Comparison of ENCODE assay signal across 8 cellular contexts in the genomic region with DNA sequence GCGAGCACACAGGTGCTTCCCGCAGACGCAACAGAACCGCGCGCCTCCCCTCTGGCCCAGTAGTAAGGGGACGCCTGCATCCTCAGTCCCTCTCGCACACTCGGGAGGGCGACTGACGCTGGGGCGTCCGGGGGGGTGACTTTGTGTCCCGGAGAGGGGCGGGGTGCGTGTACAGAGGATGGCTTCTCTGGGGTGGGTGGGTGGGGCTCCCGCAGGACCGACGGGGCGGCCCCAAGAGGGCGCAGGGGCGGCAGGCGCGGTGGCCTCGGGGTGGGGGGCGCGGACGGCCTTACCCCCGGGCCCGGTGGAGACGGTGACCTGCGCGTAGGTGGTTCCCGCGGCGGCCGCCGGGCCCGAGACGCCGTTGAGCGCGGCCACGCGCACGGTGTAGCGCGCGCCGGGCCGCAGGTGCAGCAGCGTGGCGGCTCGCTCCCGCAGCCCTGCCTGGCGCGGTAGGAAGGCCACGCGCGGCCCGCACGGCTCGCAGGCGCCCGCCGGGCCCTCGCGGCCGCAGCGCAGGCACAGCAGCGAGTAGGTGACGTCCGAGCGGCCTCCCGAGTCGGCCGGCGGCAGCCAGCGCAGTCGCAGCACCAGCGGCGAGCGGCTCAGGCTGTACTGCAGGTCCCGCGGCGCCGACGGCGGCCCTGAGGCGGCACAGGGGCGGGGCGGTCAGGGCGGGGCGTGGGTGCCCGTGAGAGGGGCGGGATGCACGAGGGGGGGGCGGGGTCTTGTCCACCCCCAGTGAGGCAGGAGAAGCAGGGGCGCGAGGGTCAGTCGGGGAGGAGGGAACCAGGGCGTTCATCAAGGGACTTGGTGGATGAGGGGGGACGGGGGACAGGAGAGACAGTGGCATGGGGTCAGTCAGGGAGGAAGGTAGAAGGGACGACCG. TPM values are rescaled to one million over a fixed set of nuclear protein-coding genes. Genes with fewer than 3 reads are reported as not detected.
DNase-seq lines count a peak whose midpoint lies in the region; ATAC-seq and TF ChIP-seq lines count a peak whose summit lies in the region.

No MANE protein-coding gene starts in this region.

- peaks cover 52% of the 10 kb centered on the region for H3K27me3 Mint-ChIP-seq in activated CD4-positive, alpha-beta memory T cell treated with anti-CD3 and anti-CD28 coated beads, Interleukin-2, amount 10 ng/mL, durations not matched to agents 7 days and 5 days

- H3K9me3 Mint-ChIP-seq in activated CD4-positive, alpha-beta memory T cell treated with anti-CD3 and anti-CD28 coated beads, Interleukin-2, amount 10 ng/mL, durations not matched to agents 7 days and 5 days: no peaks in the 10 kb centered on the region

- peaks cover 12% of the 10 kb centered on the region for H3K4me1 Mint-ChIP-seq in activated CD4-positive, alpha-beta memory T cell treated with anti-CD3 and anti-CD28 coated beads, Interleukin-2, amount 10 ng/mL, durations not matched to agents 7 days and 5 days

- no peak overlapping the region for H3K9ac ChIP-seq in HUES48 (ENCODE audit: low read depth, low read length)

- peak overlapping the region; percentile 57 for H3K4me3 ChIP-seq in HUES48 (ENCODE audit: low read depth, low read length)
- H3K4me3 ChIP-seq in psoas muscle: peak overlapping the region; percentile 25

- no peak overlapping the region for H3K27ac Mint-ChIP-seq in activated CD4-positive, alpha-beta memory T cell treated with anti-CD3 and anti-CD28 coated beads, Interleukin-2, amount 10 ng/mL, durations not matched to agents 7 days and 5 days

- no peak overlapping the region for H3K27ac ChIP-seq in HUES48 (ENCODE audit: low read depth, low read length)
- no peak overlapping the region for H3K27ac ChIP-seq in psoas muscle

- ATAC-seq in psoas muscle (peak in 1 of 4 donors; percentile 31), HG03280 (IDR thresholded peaks at IDR 0.05; ENCODE audit: unreplicated experiment) (no peak), GM19023 (IDR thresholded peaks at IDR 0.05; ENCODE audit: unreplicated experiment) (no peak), GM21360 (IDR thresholded peaks at IDR 0.05; ENCODE audit: unreplicated experiment) (no peak)

- intact Hi-C loops in psoas muscle (cut with DNase I): no loop called here

- DNase-seq in DMS79 (lab: John Stamatoyannopoulos, UW) (peak; percentile 41), glomerular visceral epithelial cell (ENCODE audit: extremely low spot score) (peak; percentile 19), psoas muscle (no peak)
- DNase-seq in activated CD4-positive, alpha-beta memory T cell treated with anti-CD3 and anti-CD28 coated beads, Interleukin-2, amount 10 ng/mL, durations not matched to agents 7 days and 5 days: peak; percentile 29

- 2 to 3% (median 2%) methylated on average over 27 to 105 of the region's 105 CpGs for WGBS in psoas muscle, 3 donors

- CTCF ChIA-PET in activated CD4-positive, alpha-beta memory T cell treated with anti-CD3 and anti-CD28 coated beads, Interleukin-2, amount 10 ng/mL, durations not matched to agents 7 days and 5 days (lab: Charles Lee): no interaction called here

- H3K4me3 Mint-ChIP-seq in activated CD4-positive, alpha-beta memory T cell treated with anti-CD3 and anti-CD28 coated beads, Interleukin-2, amount 10 ng/mL, durations not matched to agents 7 days and 5 days: peak overlapping the region; percentile 53

- no peak for TF ChIP-seq CTCF in psoas muscle (IDR thresholded peaks at IDR 0.05)

- peaks cover 83% of the 10 kb centered on the region for H3K27me3 ChIP-seq in HUES48 (ENCODE audit: control insufficient read depth, insufficient read depth, low read length)
- peaks cover 0 to 63% (median 28%) of the 10 kb centered on the region in 3 donors for H3K27me3 ChIP-seq in psoas muscle (ENCODE audit: insufficient read depth in 3 of 3, low read length in 2 of 3)

- POLR2A ChIA-PET in activated CD4-positive, alpha-beta memory T cell treated with anti-CD3 and anti-CD28 coated beads, Interleukin-2, amount 10 ng/mL, durations not matched to agents 7 days and 5 days (lab: Charles Lee): no interaction called here

- H3K9me3 ChIP-seq in HUES48 (ENCODE audit: control insufficient read depth, insufficient read depth, low read length): no peaks in the 10 kb centered on the region
- H3K9me3 ChIP-seq in psoas muscle: no peaks in the 10 kb centered on the region

- H3K36me3 Mint-ChIP-seq in activated CD4-positive, alpha-beta memory T cell treated with anti-CD3 and anti-CD28 coated beads, Interleukin-2, amount 10 ng/mL, durations not matched to agents 7 days and 5 days (ENCODE audit: low read depth): no peaks in the 10 kb centered on the region

- no peaks in the 10 kb centered on the region for H3K36me3 ChIP-seq in HUES48 (ENCODE audit: control insufficient read depth, insufficient read depth, low read length)
- no peaks in the 10 kb centered on the region for H3K36me3 ChIP-seq in psoas muscle (ENCODE audit: insufficient read depth in 1 of 2, low read depth in 1 of 2)

- H3K4me1 ChIP-seq in HUES48 (ENCODE audit: control insufficient read depth, insufficient read depth, low read length) (no peaks in the 10 kb centered on the region), psoas muscle (no peaks in the 10 kb centered on the region)

RNA-seq across cellular contexts. Expression of a gene that starts 12.1 kb away (rescaled TPM):
- not detected for total RNA-seq in activated CD4-positive, alpha-beta memory T cell treated with anti-CD3 and anti-CD28 coated beads, Interleukin-2, amount 10 ng/mL, durations not matched to agents 7 days and 5 days
- total RNA-seq in psoas muscle: not detected
- polyA plus RNA-seq in psoas muscle: under 1 TPM in 1 of 3 donors, not detected in 2; 0.05 TPM

RNA-seq across cellular contexts. Expression of a gene that starts 40.8 kb away (rescaled TPM):
- total RNA-seq in activated CD4-positive, alpha-beta memory T cell treated with anti-CD3 and anti-CD28 coated beads, Interleukin-2, amount 10 ng/mL, durations not matched to agents 7 days and 5 days: 1 to 10 TPM; 1.7 to 1.8 TPM
- 1 to 10 TPM; 2.1 to 3.4 (median 2.7) TPM for total RNA-seq in psoas muscle
- 1 to 10 TPM; 3.7 to 4.3 (median 4.0) TPM for polyA plus RNA-seq in psoas muscle

RNA-seq across cellular contexts. Expression of a gene that starts 54.8 kb away (rescaled TPM):
- 10 to 100 TPM; 17.3 to 18.3 TPM for total RNA-seq in activated CD4-positive, alpha-beta memory T cell treated with anti-CD3 and anti-CD28 coated beads, Interleukin-2, amount 10 ng/mL, durations not matched to agents 7 days and 5 days
- 10 to 100 TPM; 26.6 to 32.1 (median 28.1) TPM for total RNA-seq in psoas muscle
- 100 to 1,000 TPM in 1 of 3 donors, 10 to 100 TPM in 2; 52.2 to 109 (median 73.6) TPM for polyA plus RNA-seq in psoas muscle

RNA-seq across cellular contexts. Expression of a gene that starts 55.2 kb away (rescaled TPM):
- total RNA-seq in activated CD4-positive, alpha-beta memory T cell treated with anti-CD3 and anti-CD28 coated beads, Interleukin-2, amount 10 ng/mL, durations not matched to agents 7 days and 5 days: 10 to 100 TPM; 16.4 to 16.8 TPM
- 10 to 100 TPM in 2 of 4 donors, 1 to 10 TPM in 2; 3.4 to 12.5 (median 10.2) TPM for total RNA-seq in psoas muscle
- 10 to 100 TPM; 11.3 to 36.0 (median 13.4) TPM for polyA plus RNA-seq in psoas muscle

Comparison
In these comparisons a context has a peak if more than half of its experiments do, and no peak if none do; other contexts are left out.
1. DNase-seq: peak in DMS79 (single experiment), activated CD4-positive, alpha-beta memory T cell treated with anti-CD3 and anti-CD28 coated beads, Interleukin-2, amount 10 ng/mL, durations not matched to agents 7 days and 5 days (single experiment) and glomerular visceral epithelial cell (single experiment); none in psoas muscle (0 of 2).